Comparison of ENCODE assay signal across 16 cellular contexts in the genomic region with DNA sequence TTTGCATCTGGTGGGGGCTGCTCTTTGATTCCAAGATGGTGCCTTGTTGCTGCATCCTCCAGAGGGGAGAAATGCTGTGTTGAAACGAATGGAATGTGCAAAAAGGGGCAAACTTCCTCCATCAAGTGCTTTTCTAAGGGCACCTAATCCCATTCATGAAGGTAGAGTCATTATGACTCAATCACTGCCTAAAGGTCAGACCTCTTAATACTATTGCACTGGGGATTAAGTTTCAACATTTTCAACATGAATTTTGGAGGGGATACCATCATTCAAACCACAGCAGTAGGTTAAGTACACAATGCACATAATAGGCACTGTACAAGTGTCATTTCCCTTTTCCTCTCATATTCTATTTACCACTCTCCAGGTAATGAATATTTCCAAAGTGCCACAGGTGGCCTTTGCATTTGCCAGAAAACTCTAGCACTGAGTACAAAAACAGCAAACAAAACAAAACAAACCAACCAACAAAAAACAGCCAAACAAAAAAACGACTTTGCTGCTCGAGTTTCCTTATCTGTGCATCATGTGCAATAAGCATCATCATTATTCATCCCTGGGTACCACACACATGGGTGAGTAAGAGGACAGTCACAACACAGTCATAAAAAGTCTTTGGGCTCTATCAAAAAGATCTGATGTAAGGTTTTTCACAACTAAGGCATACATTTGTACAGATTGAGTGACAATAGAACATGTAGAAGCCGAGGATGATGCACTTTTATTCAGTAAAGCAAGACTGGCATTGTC. TPM values are rescaled to one million over a fixed set of nuclear protein-coding genes. Genes with fewer than 3 reads are reported as not detected.
DNase-seq lines count a peak whose midpoint lies in the region; ATAC-seq, FAIRE-seq and TF ChIP-seq lines count a peak whose summit lies in the region.
"Had no signal": no experiment of that assay in that cellular context is flagged by ENCODE, and none has a peak within 500 bp of the region (broad histone marks: within the 10 kb centered on the region; RNA-seq: fewer than 3 reads in every experiment).

No MANE protein-coding gene starts in this region.

- H3K27ac ChIP-seq in A549: peak overlapping the region in 1 of 2 experiments; percentile 66; a peak in 3 of 6 replicates
- H3K27ac ChIP-seq: BLaER1, heart right ventricle, left ventricle myocardium inferior, tibial nerve had no signal

- intact Hi-C loops in left colon (cut with DNase I, micrococcal nuclease): no loop called here

- H3K4me3 ChIP-seq in A549: no peak overlapping the region
- H3K4me3 ChIP-seq in epithelial cell of esophagus (ENCODE audit: low read length): no peak overlapping the region
- H3K4me3 ChIP-seq: BLaER1, heart right ventricle, left ventricle myocardium inferior, tibial nerve had no signal

- ATAC-seq in A549 (peak in 1 of 2 experiments; percentile 70; a peak in 2 of 6 replicates), left colon (no peak)
- ATAC-seq: heart right ventricle had no signal

- peak in 1 of 2 experiments; percentile 2 for DNase-seq in A549 (ENCODE audit: low read depth in 1 of 2, low spot score in 1 of 2)
- DNase-seq in GM03348 (ENCODE audit: low spot score): peak; percentile 17
- peak; percentile 7 for DNase-seq in NCI-H774 (lab: John Stamatoyannopoulos, UW)
- DNase-seq in epithelial cell of esophagus (ENCODE audit: low read depth): peak; percentile 89
- DNase-seq in NCI-H526 (lab: John Stamatoyannopoulos, UW): no peak
- DNase-seq in left colon: no peak
- no peak for DNase-seq in effector CD8-positive, alpha-beta T cell (lab: John Stamatoyannopoulos, UW)
- no peak for DNase-seq in stimulated activated CD8-positive, alpha-beta memory T cell treated with anti-CD3 and anti-CD28 coated beads, Interleukin-4, amount 100 ng/mL, for 48 hours
- DNase-seq: activated CD4-positive, alpha-beta T cell treated with anti-CD3 and anti-CD28 coated beads, Interleukin-2, amount 50 U/mL, for 48 hours; activated gamma-delta T cell treated with Interleukin-2 at 50 U/mL for 16 hours; heart right ventricle; left ventricle myocardium inferior; NCI-H510A treated with DMSO at 0.1 percent for 48 hours had no signal

- CTCF ChIA-PET in A549 (lab: Yijun Ruan, JAX): no interaction called here

- no peaks in the 10 kb centered on the region for H3K9me3 ChIP-seq in A549
- H3K9me3 ChIP-seq: BLaER1, tibial nerve had no signal

- H3K4me1 ChIP-seq in A549: peaks cover 5% of the 10 kb centered on the region; the same call in 1 of the 3 replicates
- H3K4me1 ChIP-seq: BLaER1, heart right ventricle, left ventricle myocardium inferior had no signal

- no peak for TF ChIP-seq POLR2A in A549 (IDR thresholded peaks at IDR 0.05; ENCODE audit: low read length)

- FAIRE-seq in A549 (lab: Jason Lieb, UNC): no peak

- WGBS in A549 (ENCODE audit: missing lambda C conversion rate): 1% methylated on average over 4 of the region's 4 CpGs

- TF ChIP-seq CTCF in A549 (IDR thresholded peaks at IDR 0.05): no peak
- no peak for TF ChIP-seq CTCF in epithelial cell of esophagus (IDR thresholded peaks at IDR 0.05; ENCODE audit: insufficient read depth, low read depth, low read length, missing control alignments)

- no peak; a peak in 1 of 5 replicates for TF ChIP-seq EP300 in A549 (IDR thresholded peaks at IDR 0.05)

- H3K4me2 ChIP-seq in A549: no peak overlapping the region
- H3K4me2 ChIP-seq: BLaER1 had no signal

- TF ChIP-seq RAD21 in A549 (conservative IDR thresholded peaks at IDR 0.05 in 1 of 2, IDR thresholded peaks at IDR 0.05 in 1 of 2): no peak

- POLR2A ChIA-PET in A549 (lab: Yijun Ruan, JAX): no interaction called here

TF ChIP-seq in A549, 52 proteins besides CTCF, POLR2A, EP300 and RAD21:
- TF ChIP-seq NPAS2 (CRISPR knock-in tag; IDR thresholded peaks at IDR 0.05; ENCODE audit: borderline replicate concordance) (no peak), JUNB (IDR thresholded peaks at IDR 0.05) (peak; percentile 52; the same call in 1 of the 2 replicates)

RNA-seq across cellular contexts. Expression of a gene that starts 42.5 kb away (rescaled TPM):
- 0.05 TPM in 2 replicates for polyA plus RNA-seq in A549 (2011; rRNA removed)
- not detected in 2 replicates for polyA plus RNA-seq in A549 (2012; cell fraction: cytosol; rRNA removed)
- polyA plus RNA-seq in A549 (2012; cell fraction: nucleus; rRNA removed): not detected in 2 replicates
- 0.17 to 0.46 TPM (median 0.44 TPM) in 3 replicates for polyA plus RNA-seq in A549 (2017; fragmentation: RNase III; extraction: RNeasy Plus Mini Kit Qiagen cat#74134 plus additional on column Dnase treatment)
- not detected in 2 replicates for polyA minus RNA-seq in A549 (2011; rRNA and poly(A)+ RNA removed)
- total RNA-seq in left colon: 1 to 10 TPM; 3.9 to 6.0 TPM
- total RNA-seq: progenitor cell of endocrine pancreas had no signal

Comparison
In these comparisons a context has a peak if more than half of its experiments do, and no peak if none do; other contexts are left out.
1. DNase-seq: peak in GM03348 (single experiment), NCI-H774 (single experiment) and epithelial cell of esophagus (single experiment); none in NCI-H526 (0 of 2), left colon (0 of 2), effector CD8-positive, alpha-beta T cell (single experiment) and stimulated activated CD8-positive, alpha-beta memory T cell treated with anti-CD3 and anti-CD28 coated beads, Interleukin-4, amount 100 ng/mL, for 48 hours (single experiment).